In the genomic region with DNA sequence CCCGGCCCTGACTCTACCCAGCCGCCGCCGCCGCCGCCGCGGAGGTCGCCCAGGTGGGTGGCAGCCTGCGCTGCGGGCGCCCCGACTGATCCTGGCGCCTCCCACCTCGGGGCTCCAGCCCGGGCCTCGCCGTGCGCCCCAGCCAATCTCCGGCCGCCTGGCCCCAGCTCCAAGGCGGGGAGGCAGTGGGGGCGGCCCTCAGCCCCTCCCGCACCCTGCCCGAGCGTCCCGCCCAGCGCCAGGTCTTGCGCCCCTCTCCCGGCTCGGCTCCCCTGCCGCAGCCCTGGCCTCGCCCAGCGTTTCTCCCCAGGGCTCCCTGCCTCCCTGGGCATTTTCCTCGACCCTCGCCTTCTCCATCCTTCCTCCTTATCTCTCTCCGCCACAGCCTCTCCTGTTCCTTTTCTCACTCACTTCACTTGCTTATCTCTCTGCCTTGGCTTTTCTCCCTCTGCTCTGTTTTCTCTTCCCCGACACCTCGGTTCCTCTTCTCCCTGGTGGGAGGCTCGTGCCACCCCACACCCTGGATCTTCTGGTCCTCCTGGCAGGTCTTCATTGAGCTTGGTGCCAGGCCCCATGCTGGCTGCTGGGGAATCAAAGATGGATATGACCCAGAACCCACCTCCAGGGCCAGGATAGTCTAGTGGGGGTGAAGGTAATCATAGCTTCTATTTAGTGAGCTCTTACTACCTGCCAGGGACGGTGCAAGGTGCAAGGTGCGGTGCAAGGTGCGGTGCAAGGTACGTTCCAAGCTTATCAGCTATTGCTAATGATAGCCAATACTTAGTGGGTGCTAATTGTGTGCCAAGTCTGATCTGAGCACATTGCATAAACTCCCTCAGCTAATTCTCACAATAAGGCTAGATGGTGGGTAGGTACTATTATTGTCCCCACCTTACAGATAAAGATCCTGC, we compare ENCODE assay signal across 9 cellular contexts. TPM values are rescaled to one million over a fixed set of nuclear protein-coding genes. Genes with fewer than 3 reads are reported as not detected.
A peak's percentile ranks its signal among the peaks of the same experiment; 100 is the strongest.
DNase-seq lines count a peak whose midpoint lies in the region; ATAC-seq, FAIRE-seq and TF ChIP-seq lines count a peak whose summit lies in the region.
"Had no signal": no experiment of that assay in that cellular context is flagged by ENCODE, and none has a peak within 500 bp of the region (broad histone marks: within the 10 kb centered on the region; RNA-seq: fewer than 3 reads in every experiment).

A gene with protein sequence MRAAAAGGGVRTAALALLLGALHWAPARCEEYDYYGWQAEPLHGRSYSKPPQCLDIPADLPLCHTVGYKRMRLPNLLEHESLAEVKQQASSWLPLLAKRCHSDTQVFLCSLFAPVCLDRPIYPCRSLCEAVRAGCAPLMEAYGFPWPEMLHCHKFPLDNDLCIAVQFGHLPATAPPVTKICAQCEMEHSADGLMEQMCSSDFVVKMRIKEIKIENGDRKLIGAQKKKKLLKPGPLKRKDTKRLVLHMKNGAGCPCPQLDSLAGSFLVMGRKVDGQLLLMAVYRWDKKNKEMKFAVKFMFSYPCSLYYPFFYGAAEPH (minus strand): TSS at position 87 of the 911 bp plus-strand sequence. CDS start 166 bp downstream, outside the sequence.

- H4K20me1 ChIP-seq in SK-N-SH (ENCODE audit: insufficient read depth) = no peaks in the 10 kb centered on the region

- no peaks in the 10 kb centered on the region for H3K79me2 ChIP-seq in SK-N-SH (ENCODE audit: insufficient read depth)

- H3K36me3 ChIP-seq in SK-N-SH (replicated peaks in 1 of 2; ENCODE audit: control insufficient read depth in 1 of 2, insufficient read depth in 2 of 2, low read length in 1 of 2) (no peaks in the 10 kb centered on the region), adipocyte (ENCODE audit: control insufficient read depth, insufficient read depth, low read length, severe bottlenecking) (no peaks in the 10 kb centered on the region), small intestine (ENCODE audit: control insufficient read depth in 2 of 2, insufficient read depth in 2 of 2, low read length in 2 of 2) (peaks cover 0 to 2% of the 10 kb centered on the region in 2 donors)
- H3K36me3 ChIP-seq: neutrophil had no signal

- POLR2A ChIA-PET in SK-N-SH (lab: Yijun Ruan, JAX) = no interaction called here

- peak within 1 kb of the TSS in 1 of 2 experiments; percentile 35; a peak in 2 of 4 replicates for H3K4me3 ChIP-seq in SK-N-SH (ENCODE audit: low read depth in 2 of 2, low read length in 1 of 2)
- H3K4me3 ChIP-seq in adipocyte (ENCODE audit: low read length) = peak within 1 kb of the TSS; percentile 67
- peak within 1 kb of the TSS in 1 of 2 donors; percentile 86 for H3K4me3 ChIP-seq in small intestine (ENCODE audit: low read depth in 1 of 2, low read length in 2 of 2)

- no peak for FAIRE-seq in small intestine (lab: Jason Lieb, UNC)

- CTCF ChIA-PET in SK-N-SH (lab: Yijun Ruan, JAX) = interaction anchor here (0.6 to 5.0 kb wide), 17 partner anchors 8 to 274 kb away, joined by 3 to 37 read pairs (median 4); no protein-coding TSS in a partner anchor

- TF ChIP-seq CTCF in SK-N-SH (IDR thresholded peaks at IDR 0.05) = no peak

- no peak within 1 kb of the TSS for H3K9ac ChIP-seq in SK-N-SH
- H3K9ac ChIP-seq in adipocyte (ENCODE audit: low read length) = no peak within 1 kb of the TSS

- TF ChIP-seq RAD21 in SK-N-SH (IDR thresholded peaks at IDR 0.05; ENCODE audit: low read length) = no peak

- H3K9me3 ChIP-seq in SK-N-SH (no peaks in the 10 kb centered on the region), adipocyte (ENCODE audit: control insufficient read depth, low read length) (no peaks in the 10 kb centered on the region), small intestine (ENCODE audit: control insufficient read depth, low read depth) (no peaks in the 10 kb centered on the region)
- H3K9me3 ChIP-seq: neutrophil had no signal

- DNase-seq in SK-N-SH (peak; percentile 75), adipocyte (ENCODE audit: low read depth) (no peak), iPS-NIHi11 (ENCODE audit: low spot score) (peak; percentile 89), small intestine (peak; percentile 94), HT-29 (ENCODE audit: low spot score) (no peak), superior temporal gyrus (ENCODE audit: extremely low spot score) (no peak)

- peak within 1 kb of the TSS; percentile 44; the same call in 1 of the 2 replicates for H3K4me2 ChIP-seq in SK-N-SH

- no peaks in the 10 kb centered on the region for H3K9me2 ChIP-seq in SK-N-SH

- H3K27me3 ChIP-seq in SK-N-SH (ENCODE audit: insufficient read depth) = peaks cover 21% of the 10 kb centered on the region; the same call in 1 of the 2 replicates
- H3K27me3 ChIP-seq in adipocyte (replicated peaks; ENCODE audit: control insufficient read depth, insufficient read depth, low read length) = peaks cover 36% of the 10 kb centered on the region
- peaks cover 0 to 20% of the 10 kb centered on the region in 2 donors for H3K27me3 ChIP-seq in small intestine (ENCODE audit: control insufficient read depth in 2 of 2, insufficient read depth in 2 of 2, low read length in 2 of 2)

- no peaks in the 10 kb centered on the region for H3F3A ChIP-seq in SK-N-SH (replicated peaks; ENCODE audit: insufficient read depth)

- WGBS in SK-N-SH (ENCODE audit: low lambda C conversion rate) = 38% methylated on average over 26 of the region's 44 CpGs
- WGBS in small intestine, 3 donors = 3 to 16% (median 7%) methylated on average over 13 to 44 of the region's 44 CpGs

- peaks cover 0 to 4% of the 10 kb centered on the region in 2 experiments; a peak in 1 of 4 replicates for H3K4me1 ChIP-seq in SK-N-SH (ENCODE audit: control insufficient read depth in 1 of 2, insufficient read depth in 2 of 2, low read depth in 1 of 2, low read length in 1 of 2)
- peaks cover 2% of the 10 kb centered on the region for H3K4me1 ChIP-seq in adipocyte (ENCODE audit: control insufficient read depth, insufficient read depth, low read length)
- H3K4me1 ChIP-seq in small intestine (ENCODE audit: control insufficient read depth in 2 of 2, insufficient read depth in 1 of 2, low read depth in 1 of 2, low read length in 1 of 2) = peaks cover 0 to 3% of the 10 kb centered on the region in 2 donors

- no peak for TF ChIP-seq EP300 in SK-N-SH (IDR thresholded peaks at IDR 0.05; ENCODE audit: borderline replicate concordance in 1 of 2, low read depth in 1 of 2, low read length in 1 of 2)

- no peak for ATAC-seq in SK-N-SH treated with all-trans-retinoic acid at 6 μM for 48 hours
- no peak for ATAC-seq in HG03095 (IDR thresholded peaks at IDR 0.05; ENCODE audit: unreplicated experiment)

- no peak within 1 kb of the TSS for H2AFZ ChIP-seq in SK-N-SH (ENCODE audit: low read depth)

- H3K27ac ChIP-seq in SK-N-SH (ENCODE audit: low read depth in 2 of 2, low read length in 1 of 2) (no peak within 1 kb of the TSS), small intestine (ENCODE audit: low read depth in 1 of 2, low read length in 1 of 2) (peak within 1 kb of the TSS in 1 of 2 donors; percentile 65)
- H3K27ac ChIP-seq: neutrophil had no signal

TF ChIP-seq in SK-N-SH, 30 proteins besides CTCF, POLR2A, EP300 and RAD21:
- TF ChIP-seq POLR2AphosphoS5 (IDR thresholded peaks at IDR 0.05; ENCODE audit: low read depth, low read length) = no peak

TF ChIP-seq in SK-N-SH treated with all-trans-retinoic acid at 6 μM for 48 hours, 23 proteins besides CTCF, POLR2A, EP300 and RAD21:
- TF ChIP-seq ESRRG (CRISPR knock-in tag; IDR thresholded peaks at IDR 0.05) = no peak
- no peak for TF ChIP-seq TCF4 (CRISPR knock-in tag; IDR thresholded peaks at IDR 0.05; ENCODE audit: borderline replicate concordance)
- no peak for TF ChIP-seq CREB5 (CRISPR knock-in tag; IDR thresholded peaks at IDR 0.05; ENCODE audit: low read depth)
- no peak for TF ChIP-seq ZNF8 (CRISPR knock-in tag; IDR thresholded peaks at IDR 0.05)
- no peak for TF ChIP-seq ZNF70 (CRISPR knock-in tag; IDR thresholded peaks at IDR 0.05)
- TF ChIP-seq GLIS3 (CRISPR knock-in tag; IDR thresholded peaks at IDR 0.05) = no peak
- no peak for TF ChIP-seq PPARA (CRISPR knock-in tag; IDR thresholded peaks at IDR 0.05; ENCODE audit: borderline replicate concordance)
- TF ChIP-seq RARB (CRISPR knock-in tag; IDR thresholded peaks at IDR 0.05) = no peak
TF ChIP-seq in SK-N-SH treated with all-trans-retinoic acid at 6 μM for 48 hours: peak in this region for 0.

RNA-seq across cellular contexts. Expression of the gene that starts here (rescaled TPM):
- polyA plus RNA-seq in SK-N-SH (2012; rRNA removed) = not detected in 2 replicates
- 0.01 TPM in 1 of 2 replicates, not detected in the other for polyA plus RNA-seq in SK-N-SH (2012; cell fraction: cytosol; rRNA removed)
- not detected in 2 replicates for polyA plus RNA-seq in SK-N-SH (2012; cell fraction: nucleus; rRNA removed)
- 100 to 1,000 TPM in 1 of 3 donors, 10 to 100 TPM in 2; 41.7 to 110 (median 65.9) TPM for polyA plus RNA-seq in small intestine
- total RNA-seq in HT-29 (2014; rRNA removed; shearing (Covaris generic)) = 0.21 TPM in 1 of 2 replicates, not detected in the other

Comparison
In these comparisons a context has a peak if more than half of its experiments do, and no peak if none do; other contexts are left out.
1. RNA of the gene that starts here (polyA plus RNA-seq): 41.7 to 110 TPM in small intestine; 0.01 TPM in SK-N-SH; every median in the first group is over 10 times any median in the second.
2. Peak in DNase-seq and H3K4me2 ChIP-seq in SK-N-SH; RNA of the gene not detected or under 1 TPM.
3. DNase-seq: peak in iPS-NIHi11 (single experiment) and small intestine (single experiment); none in adipocyte (single experiment), HT-29 (single experiment) and superior temporal gyrus (single experiment).